19 cellular contexts compared by ENCODE assay signal in genomic region chr2:189372688-189373257, GRCh38.
DNase-seq lines count a peak whose midpoint lies in the region; ATAC-seq, FAIRE-seq and TF ChIP-seq lines count a peak whose summit lies in the region.
"Had no signal": no experiment of that assay in that cellular context is flagged by ENCODE, and none has a peak within 500 bp of the region (broad histone marks: within the 10 kb centered on the region; RNA-seq: fewer than 3 reads in every experiment).

No MANE protein-coding gene starts in this region.

- H3K27me3 ChIP-seq in ACC112 (ENCODE audit: insufficient read depth, low read length): no peaks in the 10 kb centered on the region
- no peaks in the 10 kb centered on the region for H3K27me3 ChIP-seq in SK-N-SH (ENCODE audit: insufficient read depth)

- H3K4me3 ChIP-seq in ACC112 (ENCODE audit: low read depth, low read length): no peak overlapping the region
- no peak overlapping the region for H3K4me3 ChIP-seq in SK-N-SH (ENCODE audit: low read depth in 2 of 2, low read length in 1 of 2)
- H3K4me3 ChIP-seq: PC-9 had no signal

- H3K9ac ChIP-seq in SK-N-SH: no peak overlapping the region

- H2AFZ ChIP-seq in ACC112 (ENCODE audit: low read length, unreplicated experiment): peak overlapping the region; percentile 47
- no peak overlapping the region for H2AFZ ChIP-seq in SK-N-SH (ENCODE audit: low read depth)
- H2AFZ ChIP-seq: PC-9 had no signal

- H3K9me2 ChIP-seq in SK-N-SH: no peaks in the 10 kb centered on the region

- TF ChIP-seq RAD21 in SK-N-SH (IDR thresholded peaks at IDR 0.05; ENCODE audit: low read length): no peak

- TF ChIP-seq EP300 in SK-N-SH (IDR thresholded peaks at IDR 0.05; ENCODE audit: borderline replicate concordance in 1 of 2, low read depth in 1 of 2, low read length in 1 of 2): 0 out of 4 replicates have a peak, but pooled peaks of 1 of the 2 experiments have one; percentile 9

- DNase-seq in SK-N-SH: no peak
- peak; percentile 12 for DNase-seq in inferior parietal cortex (ENCODE audit: extremely low spot score)
- DNase-seq in nucleus accumbens (lab: John Stamatoyannopoulos, UW): no peak
- DNase-seq in mesenteric fat pad (ENCODE audit: low spot score): no peak
- DNase-seq: DMS79, H9, NCI-H1048, NCI-H1436, NCI-H2029, NCI-H345, NCI-H526, PC-9, SIG-M5 had no signal

- no peak for TF ChIP-seq CTCF in SK-N-SH (IDR thresholded peaks at IDR 0.05)

- 0 out of 2 replicates have a peak, but pooled peaks cover 6% of the 10 kb centered on the region for H3K36me3 ChIP-seq in ACC112 (ENCODE audit: insufficient read depth, low read length)
- no peaks in the 10 kb centered on the region for H3K36me3 ChIP-seq in SK-N-SH (replicated peaks in 1 of 2; ENCODE audit: control insufficient read depth in 1 of 2, insufficient read depth in 2 of 2, low read length in 1 of 2)

- H3K9me3 ChIP-seq in SK-N-SH: no peaks in the 10 kb centered on the region

- H3K79me2 ChIP-seq in ACC112 (ENCODE audit: control insufficient read depth, insufficient read depth, low read length, unreplicated experiment) (no peaks in the 10 kb centered on the region), SK-N-SH (ENCODE audit: insufficient read depth) (no peaks in the 10 kb centered on the region)

- H3F3A ChIP-seq in SK-N-SH (replicated peaks; ENCODE audit: insufficient read depth): peaks cover 54% of the 10 kb centered on the region

- peak; percentile 15 for FAIRE-seq in endometrium (lab: Jason Lieb, UNC)
- FAIRE-seq: D721Med had no signal

- H4K20me1 ChIP-seq in SK-N-SH (ENCODE audit: insufficient read depth): no peaks in the 10 kb centered on the region

- peaks cover 69% of the 10 kb centered on the region for H3K4me1 ChIP-seq in ACC112 (ENCODE audit: control insufficient read depth, insufficient read depth, low read length, unreplicated experiment)
- peaks cover 0 to 29% of the 10 kb centered on the region in 2 experiments; a peak in 3 of 4 replicates for H3K4me1 ChIP-seq in SK-N-SH (ENCODE audit: control insufficient read depth in 1 of 2, insufficient read depth in 2 of 2, low read depth in 1 of 2, low read length in 1 of 2)

- ATAC-seq in GM21367 (IDR thresholded peaks at IDR 0.05; ENCODE audit: unreplicated experiment): no peak

- POLR2A ChIA-PET in SK-N-SH (lab: Yijun Ruan, JAX): no interaction called here

- CTCF ChIA-PET in SK-N-SH (lab: Yijun Ruan, JAX): interaction anchor here (1.8 kb wide), 1 partner anchor 280 kb away, joined by 4 read pairs; no protein-coding TSS in a partner anchor

- H3K4me2 ChIP-seq in SK-N-SH: no peak overlapping the region
- H3K4me2 ChIP-seq: PC-9 had no signal

- WGBS in SK-N-SH (ENCODE audit: low lambda C conversion rate): 81% methylated on average over 1 of the region's 1 CpG

- H3K27ac ChIP-seq in ACC112 (ENCODE audit: low read depth, low read length) (peak overlapping the region; percentile 99), SK-N-SH (ENCODE audit: low read depth in 2 of 2, low read length in 1 of 2) (peak overlapping the region; percentile 54 to 64; a peak in 3 of 4 replicates)
- H3K27ac ChIP-seq: C4-2B, PC-9, RWPE1 had no signal

TF ChIP-seq in SK-N-SH, 30 proteins besides CTCF, POLR2A, EP300 and RAD21:
- no peak for TF ChIP-seq POLR2AphosphoS5 (IDR thresholded peaks at IDR 0.05; ENCODE audit: low read depth, low read length)
- no peak for TF ChIP-seq RXRA (IDR thresholded peaks at IDR 0.05; ENCODE audit: borderline replicate concordance, low read depth)
- TF ChIP-seq SIN3A (IDR thresholded peaks at IDR 0.05; ENCODE audit: borderline replicate concordance, low read depth, low read length): no peak
- TF ChIP-seq NFIC (IDR thresholded peaks at IDR 0.05; ENCODE audit: borderline replicate concordance): 0 out of 2 replicates have a peak, but pooled peaks have one; percentile 12
- peak; percentile 30; the same call in 1 of the 2 replicates for TF ChIP-seq PBX3 (IDR thresholded peaks at IDR 0.05)
- peak; percentile 56 for TF ChIP-seq TCF12 (IDR thresholded peaks at IDR 0.05)
- TF ChIP-seq FOXJ3 (CRISPR knock-in tag; IDR thresholded peaks at IDR 0.05): no peak
TF ChIP-seq in SK-N-SH: peak in this region for 3.
